ENCODE assay signal across 1 cellular context in the genomic region with DNA sequence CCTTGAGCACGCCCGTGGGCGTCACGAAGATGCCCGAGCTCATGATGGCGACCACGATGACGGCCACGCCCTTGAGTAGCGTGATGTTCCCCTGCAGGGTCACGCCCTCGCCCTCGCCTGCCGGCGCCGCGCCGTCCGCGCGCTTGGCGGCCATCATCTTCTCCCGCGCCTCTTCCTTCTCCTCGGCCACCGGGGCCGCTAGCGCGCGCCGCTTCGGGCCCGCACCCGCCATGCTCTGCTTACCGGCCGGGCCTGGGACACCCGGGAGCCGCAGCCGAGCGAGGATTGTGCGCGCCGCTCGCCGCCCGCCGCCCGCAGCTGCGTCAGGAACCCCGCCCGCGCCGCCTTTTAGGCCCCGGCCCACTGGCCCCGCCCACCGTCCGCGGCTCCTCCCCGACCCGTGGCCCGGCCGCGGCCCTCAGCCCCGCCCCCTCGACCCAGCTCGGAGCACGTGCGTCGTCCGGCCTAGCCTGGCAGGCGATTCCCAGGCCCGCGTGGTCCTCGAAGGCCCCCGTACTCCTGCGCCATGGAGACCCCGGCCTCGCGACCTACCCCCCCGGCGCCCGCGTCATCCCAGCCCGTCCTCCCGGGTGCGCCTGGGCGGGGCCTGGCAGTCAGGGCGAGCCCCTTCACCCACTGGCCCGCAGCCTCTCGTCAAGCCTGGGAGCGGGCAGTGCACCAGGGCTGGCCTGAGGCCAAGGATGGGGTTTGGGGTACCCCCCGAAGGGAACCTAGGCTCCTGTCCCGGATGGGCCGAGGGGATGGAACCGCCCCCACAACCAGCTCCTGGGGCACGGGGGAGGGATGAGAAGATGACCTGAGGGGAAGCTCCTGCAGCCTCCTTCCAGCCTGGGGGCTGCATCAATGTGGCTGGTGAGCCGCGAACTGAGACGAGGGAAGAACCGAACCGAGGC.
TF ChIP-seq lines count a peak whose summit lies in the region.
"Not testable (repeated sequence)": the region's sequence is repeated elsewhere in the genome, so short reads cannot be mapped to it uniquely, and the experiment has no call there.

No MANE protein-coding gene starts in this region.

TF ChIP-seq in HepG2, 621 proteins besides CTCF, POLR2A, EP300 and RAD21 (continued from another document and continues in another):
- TF ChIP-seq, protein P1, sequence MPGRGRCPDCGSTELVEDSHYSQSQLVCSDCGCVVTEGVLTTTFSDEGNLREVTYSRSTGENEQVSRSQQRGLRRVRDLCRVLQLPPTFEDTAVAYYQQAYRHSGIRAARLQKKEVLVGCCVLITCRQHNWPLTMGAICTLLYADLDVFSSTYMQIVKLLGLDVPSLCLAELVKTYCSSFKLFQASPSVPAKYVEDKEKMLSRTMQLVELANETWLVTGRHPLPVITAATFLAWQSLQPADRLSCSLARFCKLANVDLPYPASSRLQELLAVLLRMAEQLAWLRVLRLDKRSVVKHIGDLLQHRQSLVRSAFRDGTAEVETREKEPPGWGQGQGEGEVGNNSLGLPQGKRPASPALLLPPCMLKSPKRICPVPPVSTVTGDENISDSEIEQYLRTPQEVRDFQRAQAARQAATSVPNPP (CRISPR knock-in tag; IDR thresholded peaks at IDR 0.05): peak; percentile 95
- TF ChIP-seq XBP1 (CRISPR knock-in tag; IDR thresholded peaks at IDR 0.05) (peak; percentile 91; the same call in 1 of the 2 replicates), HNF4A (CRISPR knock-in tag; IDR thresholded peaks at IDR 0.05) (peak; percentile 69), ZNF703 (CRISPR knock-in tag; IDR thresholded peaks at IDR 0.05; ENCODE audit: borderline replicate concordance) (peak; percentile 97), ARNT2 (CRISPR knock-in tag; IDR thresholded peaks at IDR 0.05; ENCODE audit: low read depth) (peak; percentile 100), ZMAT3 (CRISPR knock-in tag; conservative IDR thresholded peaks at IDR 0.05) (peak; percentile 99), ZNF605 (CRISPR knock-in tag; IDR thresholded peaks at IDR 0.05) (peak; percentile 93), LCORL (IDR thresholded peaks at IDR 0.05) (peak; percentile 45; the same call in 1 of the 2 replicates), LCORL (CRISPR knock-in tag; IDR thresholded peaks at IDR 0.05) (peak; percentile 81), ZZZ3 (CRISPR knock-in tag; IDR thresholded peaks at IDR 0.05; ENCODE audit: borderline replicate concordance) (peak; percentile 99), ZNF7 (CRISPR knock-in tag; IDR thresholded peaks at IDR 0.05) (0 out of 2 replicates have a peak, but pooled peaks have one; percentile 55), SP140L (CRISPR knock-in tag; IDR thresholded peaks at IDR 0.05; ENCODE audit: borderline replicate concordance) (peak; percentile 96; the same call in 1 of the 2 replicates), NONO (CRISPR knock-in tag; conservative IDR thresholded peaks at IDR 0.05) (peak; percentile 94), ZSCAN30 (CRISPR knock-in tag; IDR thresholded peaks at IDR 0.05) (peak; percentile 91; the same call in 1 of the 2 replicates), MAZ (IDR thresholded peaks at IDR 0.05; ENCODE audit: borderline replicate concordance, low read depth, low read length) (peak; percentile 81; the same call in 1 of the 2 replicates), MAZ (CRISPR knock-in tag; IDR thresholded peaks at IDR 0.05; ENCODE audit: low read depth) (peak; percentile 98), PHF21A (CRISPR knock-in tag; IDR thresholded peaks at IDR 0.05) (peak; percentile 72), GZF1 (CRISPR knock-in tag; IDR thresholded peaks at IDR 0.05) (peak; percentile 86), HHEX (CRISPR knock-in tag; IDR thresholded peaks at IDR 0.05) (0 out of 2 replicates have a peak, but pooled peaks have one; percentile 31), ZNF724P (CRISPR knock-in tag; IDR thresholded peaks at IDR 0.05; ENCODE audit: borderline replicate concordance) (peak; percentile 100), ISX (CRISPR knock-in tag; conservative IDR thresholded peaks at IDR 0.05) (0 out of 2 replicates have a peak, but pooled peaks have one; percentile 84), KAT8 (CRISPR knock-in tag; IDR thresholded peaks at IDR 0.05) (peak; percentile 95), MEIS2 (CRISPR knock-in tag; IDR thresholded peaks at IDR 0.05) (peak; percentile 99), NFATC3 (CRISPR knock-in tag; IDR thresholded peaks at IDR 0.05) (peak; percentile 97), ZFY (CRISPR knock-in tag; IDR thresholded peaks at IDR 0.05) (peak; percentile 99), ZNF619 (CRISPR knock-in tag; IDR thresholded peaks at IDR 0.05) (peak; percentile 95), REXO4 (CRISPR knock-in tag; IDR thresholded peaks at IDR 0.05; ENCODE audit: borderline replicate concordance) (peak; percentile 98), TEAD2 (CRISPR knock-in tag; IDR thresholded peaks at IDR 0.05) (peak; percentile 98), HDAC2 (CRISPR knock-in tag; IDR thresholded peaks at IDR 0.05) (peak; percentile 93)
- TF ChIP-seq NONO (IDR thresholded peaks at IDR 0.05): not testable (repeated sequence)
- TF ChIP-seq, protein P2, sequence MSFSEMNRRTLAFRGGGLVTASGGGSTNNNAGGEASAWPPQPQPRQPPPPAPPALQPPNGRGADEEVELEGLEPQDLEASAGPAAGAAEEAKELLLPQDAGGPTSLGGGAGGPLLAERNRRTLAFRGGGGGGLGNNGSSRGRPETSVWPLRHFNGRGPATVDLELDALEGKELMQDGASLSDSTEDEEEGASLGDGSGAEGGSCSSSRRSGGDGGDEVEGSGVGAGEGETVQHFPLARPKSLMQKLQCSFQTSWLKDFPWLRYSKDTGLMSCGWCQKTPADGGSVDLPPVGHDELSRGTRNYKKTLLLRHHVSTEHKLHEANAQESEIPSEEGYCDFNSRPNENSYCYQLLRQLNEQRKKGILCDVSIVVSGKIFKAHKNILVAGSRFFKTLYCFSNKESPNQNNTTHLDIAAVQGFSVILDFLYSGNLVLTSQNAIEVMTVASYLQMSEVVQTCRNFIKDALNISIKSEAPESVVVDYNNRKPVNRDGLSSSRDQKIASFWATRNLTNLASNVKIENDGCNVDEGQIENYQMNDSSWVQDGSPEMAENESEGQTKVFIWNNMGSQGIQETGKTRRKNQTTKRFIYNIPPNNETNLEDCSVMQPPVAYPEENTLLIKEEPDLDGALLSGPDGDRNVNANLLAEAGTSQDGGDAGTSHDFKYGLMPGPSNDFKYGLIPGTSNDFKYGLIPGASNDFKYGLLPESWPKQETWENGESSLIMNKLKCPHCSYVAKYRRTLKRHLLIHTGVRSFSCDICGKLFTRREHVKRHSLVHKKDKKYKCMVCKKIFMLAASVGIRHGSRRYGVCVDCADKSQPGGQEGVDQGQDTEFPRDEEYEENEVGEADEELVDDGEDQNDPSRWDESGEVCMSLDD (CRISPR knock-in tag; IDR thresholded peaks at IDR 0.05; ENCODE audit: borderline replicate concordance): peak; percentile 97
- TF ChIP-seq, protein P3, sequence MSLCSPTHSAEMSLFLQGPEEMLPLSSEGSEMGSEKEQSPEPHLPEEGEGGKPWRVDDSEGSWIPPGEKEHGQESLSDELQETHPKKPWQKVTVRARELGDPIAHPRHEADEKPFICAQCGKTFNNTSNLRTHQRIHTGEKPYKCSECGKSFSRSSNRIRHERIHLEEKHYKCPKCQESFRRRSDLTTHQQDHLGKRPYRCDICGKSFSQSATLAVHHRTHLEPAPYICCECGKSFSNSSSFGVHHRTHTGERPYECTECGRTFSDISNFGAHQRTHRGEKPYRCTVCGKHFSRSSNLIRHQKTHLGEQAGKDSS (CRISPR knock-in tag; IDR thresholded peaks at IDR 0.05; ENCODE audit: borderline replicate concordance, low read depth): peak; percentile 97
- TF ChIP-seq, protein P4, sequence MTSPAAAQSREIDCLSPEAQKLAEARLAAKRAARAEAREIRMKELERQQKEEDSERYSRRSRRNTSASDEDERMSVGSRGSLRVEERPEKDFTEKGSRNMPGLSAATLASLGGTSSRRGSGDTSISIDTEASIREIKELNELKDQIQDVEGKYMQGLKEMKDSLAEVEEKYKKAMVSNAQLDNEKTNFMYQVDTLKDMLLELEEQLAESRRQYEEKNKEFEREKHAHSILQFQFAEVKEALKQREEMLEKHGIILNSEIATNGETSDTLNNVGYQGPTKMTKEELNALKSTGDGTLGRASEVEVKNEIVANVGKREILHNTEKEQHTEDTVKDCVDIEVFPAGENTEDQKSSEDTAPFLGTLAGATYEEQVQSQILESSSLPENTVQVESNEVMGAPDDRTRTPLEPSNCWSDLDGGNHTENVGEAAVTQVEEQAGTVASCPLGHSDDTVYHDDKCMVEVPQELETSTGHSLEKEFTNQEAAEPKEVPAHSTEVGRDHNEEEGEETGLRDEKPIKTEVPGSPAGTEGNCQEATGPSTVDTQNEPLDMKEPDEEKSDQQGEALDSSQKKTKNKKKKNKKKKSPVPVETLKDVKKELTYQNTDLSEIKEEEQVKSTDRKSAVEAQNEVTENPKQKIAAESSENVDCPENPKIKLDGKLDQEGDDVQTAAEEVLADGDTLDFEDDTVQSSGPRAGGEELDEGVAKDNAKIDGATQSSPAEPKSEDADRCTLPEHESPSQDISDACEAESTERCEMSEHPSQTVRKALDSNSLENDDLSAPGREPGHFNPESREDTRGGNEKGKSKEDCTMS (CRISPR knock-in tag; conservative IDR thresholded peaks at IDR 0.05): peak; percentile 93
- TF ChIP-seq, protein P5, sequence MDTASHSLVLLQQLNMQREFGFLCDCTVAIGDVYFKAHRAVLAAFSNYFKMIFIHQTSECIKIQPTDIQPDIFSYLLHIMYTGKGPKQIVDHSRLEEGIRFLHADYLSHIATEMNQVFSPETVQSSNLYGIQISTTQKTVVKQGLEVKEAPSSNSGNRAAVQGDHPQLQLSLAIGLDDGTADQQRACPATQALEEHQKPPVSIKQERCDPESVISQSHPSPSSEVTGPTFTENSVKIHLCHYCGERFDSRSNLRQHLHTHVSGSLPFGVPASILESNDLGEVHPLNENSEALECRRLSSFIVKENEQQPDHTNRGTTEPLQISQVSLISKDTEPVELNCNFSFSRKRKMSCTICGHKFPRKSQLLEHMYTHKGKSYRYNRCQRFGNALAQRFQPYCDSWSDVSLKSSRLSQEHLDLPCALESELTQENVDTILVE (CRISPR knock-in tag; IDR thresholded peaks at IDR 0.05): peak; percentile 98
- TF ChIP-seq, protein P6, sequence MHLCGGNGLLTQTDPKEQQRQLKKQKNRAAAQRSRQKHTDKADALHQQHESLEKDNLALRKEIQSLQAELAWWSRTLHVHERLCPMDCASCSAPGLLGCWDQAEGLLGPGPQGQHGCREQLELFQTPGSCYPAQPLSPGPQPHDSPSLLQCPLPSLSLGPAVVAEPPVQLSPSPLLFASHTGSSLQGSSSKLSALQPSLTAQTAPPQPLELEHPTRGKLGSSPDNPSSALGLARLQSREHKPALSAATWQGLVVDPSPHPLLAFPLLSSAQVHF (CRISPR knock-in tag; IDR thresholded peaks at IDR 0.05): peak; percentile 99
- TF ChIP-seq, protein P7, sequence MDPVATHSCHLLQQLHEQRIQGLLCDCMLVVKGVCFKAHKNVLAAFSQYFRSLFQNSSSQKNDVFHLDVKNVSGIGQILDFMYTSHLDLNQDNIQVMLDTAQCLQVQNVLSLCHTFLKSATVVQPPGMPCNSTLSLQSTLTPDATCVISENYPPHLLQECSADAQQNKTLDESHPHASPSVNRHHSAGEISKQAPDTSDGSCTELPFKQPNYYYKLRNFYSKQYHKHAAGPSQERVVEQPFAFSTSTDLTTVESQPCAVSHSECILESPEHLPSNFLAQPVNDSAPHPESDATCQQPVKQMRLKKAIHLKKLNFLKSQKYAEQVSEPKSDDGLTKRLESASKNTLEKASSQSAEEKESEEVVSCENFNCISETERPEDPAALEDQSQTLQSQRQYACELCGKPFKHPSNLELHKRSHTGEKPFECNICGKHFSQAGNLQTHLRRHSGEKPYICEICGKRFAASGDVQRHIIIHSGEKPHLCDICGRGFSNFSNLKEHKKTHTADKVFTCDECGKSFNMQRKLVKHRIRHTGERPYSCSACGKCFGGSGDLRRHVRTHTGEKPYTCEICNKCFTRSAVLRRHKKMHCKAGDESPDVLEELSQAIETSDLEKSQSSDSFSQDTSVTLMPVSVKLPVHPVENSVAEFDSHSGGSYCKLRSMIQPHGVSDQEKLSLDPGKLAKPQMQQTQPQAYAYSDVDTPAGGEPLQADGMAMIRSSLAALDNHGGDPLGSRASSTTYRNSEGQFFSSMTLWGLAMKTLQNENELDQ (CRISPR knock-in tag; IDR thresholded peaks at IDR 0.05; ENCODE audit: borderline replicate concordance): peak; percentile 95
- TF ChIP-seq, protein P8, sequence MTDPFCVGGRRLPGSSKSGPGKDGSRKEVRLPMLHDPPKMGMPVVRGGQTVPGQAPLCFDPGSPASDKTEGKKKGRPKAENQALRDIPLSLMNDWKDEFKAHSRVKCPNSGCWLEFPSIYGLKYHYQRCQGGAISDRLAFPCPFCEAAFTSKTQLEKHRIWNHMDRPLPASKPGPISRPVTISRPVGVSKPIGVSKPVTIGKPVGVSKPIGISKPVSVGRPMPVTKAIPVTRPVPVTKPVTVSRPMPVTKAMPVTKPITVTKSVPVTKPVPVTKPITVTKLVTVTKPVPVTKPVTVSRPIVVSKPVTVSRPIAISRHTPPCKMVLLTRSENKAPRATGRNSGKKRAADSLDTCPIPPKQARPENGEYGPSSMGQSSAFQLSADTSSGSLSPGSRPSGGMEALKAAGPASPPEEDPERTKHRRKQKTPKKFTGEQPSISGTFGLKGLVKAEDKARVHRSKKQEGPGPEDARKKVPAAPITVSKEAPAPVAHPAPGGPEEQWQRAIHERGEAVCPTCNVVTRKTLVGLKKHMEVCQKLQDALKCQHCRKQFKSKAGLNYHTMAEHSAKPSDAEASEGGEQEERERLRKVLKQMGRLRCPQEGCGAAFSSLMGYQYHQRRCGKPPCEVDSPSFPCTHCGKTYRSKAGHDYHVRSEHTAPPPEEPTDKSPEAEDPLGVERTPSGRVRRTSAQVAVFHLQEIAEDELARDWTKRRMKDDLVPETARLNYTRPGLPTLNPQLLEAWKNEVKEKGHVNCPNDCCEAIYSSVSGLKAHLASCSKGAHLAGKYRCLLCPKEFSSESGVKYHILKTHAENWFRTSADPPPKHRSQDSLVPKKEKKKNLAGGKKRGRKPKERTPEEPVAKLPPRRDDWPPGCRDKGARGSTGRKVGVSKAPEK (CRISPR knock-in tag; IDR thresholded peaks at IDR 0.05; ENCODE audit: borderline replicate concordance): peak; percentile 42; the same call in 1 of the 2 replicates
- TF ChIP-seq, protein P9, sequence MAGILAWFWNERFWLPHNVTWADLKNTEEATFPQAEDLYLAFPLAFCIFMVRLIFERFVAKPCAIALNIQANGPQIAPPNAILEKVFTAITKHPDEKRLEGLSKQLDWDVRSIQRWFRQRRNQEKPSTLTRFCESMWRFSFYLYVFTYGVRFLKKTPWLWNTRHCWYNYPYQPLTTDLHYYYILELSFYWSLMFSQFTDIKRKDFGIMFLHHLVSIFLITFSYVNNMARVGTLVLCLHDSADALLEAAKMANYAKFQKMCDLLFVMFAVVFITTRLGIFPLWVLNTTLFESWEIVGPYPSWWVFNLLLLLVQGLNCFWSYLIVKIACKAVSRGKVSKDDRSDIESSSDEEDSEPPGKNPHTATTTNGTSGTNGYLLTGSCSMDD (CRISPR knock-in tag; IDR thresholded peaks at IDR 0.05): peak; percentile 98
- TF ChIP-seq, protein P10, sequence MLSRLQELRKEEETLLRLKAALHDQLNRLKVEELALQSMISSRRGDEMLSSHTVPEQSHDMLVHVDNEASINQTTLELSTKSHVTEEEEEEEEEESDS (CRISPR knock-in tag; IDR thresholded peaks at IDR 0.05; ENCODE audit: borderline replicate concordance): peak; percentile 95
- TF ChIP-seq, protein P11, sequence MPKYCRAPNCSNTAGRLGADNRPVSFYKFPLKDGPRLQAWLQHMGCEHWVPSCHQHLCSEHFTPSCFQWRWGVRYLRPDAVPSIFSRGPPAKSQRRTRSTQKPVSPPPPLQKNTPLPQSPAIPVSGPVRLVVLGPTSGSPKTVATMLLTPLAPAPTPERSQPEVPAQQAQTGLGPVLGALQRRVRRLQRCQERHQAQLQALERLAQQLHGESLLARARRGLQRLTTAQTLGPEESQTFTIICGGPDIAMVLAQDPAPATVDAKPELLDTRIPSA (CRISPR knock-in tag; IDR thresholded peaks at IDR 0.05; ENCODE audit: borderline replicate concordance): peak; percentile 74; the same call in 1 of the 2 replicates
